38 cellular contexts compared by ENCODE assay signal in genomic region chr6:168612586-168612985, GRCh38.
"Had no signal": no experiment of that assay in that cellular context is flagged by ENCODE, and none has a peak within 500 bp of the region (broad histone marks: within the 10 kb centered on the region; RNA-seq: fewer than 3 reads in every experiment).

No MANE protein-coding gene starts in this region.

- H3K27me3 ChIP-seq: adrenal gland, ascending aorta, body of pancreas, brain microvascular endothelial cell, breast epithelium, cardiac muscle cell had no signal

- H3K27ac ChIP-seq: adrenal gland, ascending aorta, body of pancreas, brain microvascular endothelial cell, breast epithelium, cardiac muscle cell had no signal

- DNase-seq: activated effector memory CD4-positive, alpha-beta T cell treated with anti-CD3 and anti-CD28 coated beads, Interleukin-2, amount 50 U/mL, for 16 hours; activated effector memory CD4-positive, alpha-beta T cell treated with Interleukin-2 at 50 U/mL for 16 hours; activated gamma-delta T cell; activated gamma-delta T cell treated with Interleukin-2 at 50 U/mL for 16 hours; activated naive CD4-positive, alpha-beta T cell; activated naive CD4-positive, alpha-beta T cell treated with anti-CD3 and anti-CD28 coated beads for 36 hours; activated naive CD4-positive, alpha-beta T cell treated with anti-CD3 and anti-CD28 coated beads, Interleukin-2, amount 10 ng/mL, durations not matched to agents 7 days and 5 days; activated naive CD4-positive, alpha-beta T cell treated with anti-CD3 and anti-CD28 coated beads, Interleukin-2, amount 50 U/mL, for 16 hours; activated naive CD4-positive, alpha-beta T cell treated with Interleukin-2 at 50 U/mL for 16 hours; activated naive CD8-positive, alpha-beta T cell treated with anti-CD3 and anti-CD28 coated beads for 36 hours; activated naive CD8-positive, alpha-beta T cell treated with anti-CD3 and anti-CD28 coated beads, Interleukin-2, amount 10 ng/mL, durations not matched to agents 7 days and 5 days; activated naive CD8-positive, alpha-beta T cell treated with anti-CD3 and anti-CD28 coated beads, Interleukin-2, amount 50 U/mL, for 24 hours; activated T-cell treated with anti-CD3 and anti-CD28 coated beads for 4 hours; activated T-cell treated with anti-CD3 and anti-CD28 coated beads, Interleukin-2, amount 50 U/mL, for 1 hour; activated T-cell treated with anti-CD3 and anti-CD28 coated beads, Interleukin-2, amount 50 U/mL, for 24 hours; activated T-cell treated with anti-CD3 and anti-CD28 coated beads, Interleukin-2, amount 50 U/mL, for 4 hours; activated T-cell treated with anti-CD3 and anti-CD28 coated beads, Interleukin-2, amount 50 U/mL, for 48 hours; activated T-cell treated with anti-CD3 and anti-CD28 coated beads, Interleukin-2, amount 50 U/mL, for 72 hours; adrenal gland; amniotic stem cell; amygdala; anterior cingulate cortex; body of pancreas; brain microvascular endothelial cell; caudate nucleus; central memory CD4-positive, alpha-beta T cell; cerebellar nuclear complex had no signal

- H3K4me3 Mint-ChIP-seq: activated naive CD4-positive, alpha-beta T cell treated with anti-CD3 and anti-CD28 coated beads for 36 hours; activated naive CD4-positive, alpha-beta T cell treated with anti-CD3 and anti-CD28 coated beads, Interleukin-2, amount 10 ng/mL, durations not matched to agents 7 days and 5 days; activated naive CD4-positive, alpha-beta T cell treated with anti-CD3 and anti-CD28 coated beads, Interleukin-2, amount 50 U/mL, for 24 hours; activated naive CD8-positive, alpha-beta T cell; activated naive CD8-positive, alpha-beta T cell treated with anti-CD3 and anti-CD28 coated beads for 36 hours; activated naive CD8-positive, alpha-beta T cell treated with anti-CD3 and anti-CD28 coated beads, Interleukin-2, amount 10 ng/mL, durations not matched to agents 7 days and 5 days; activated naive CD8-positive, alpha-beta T cell treated with anti-CD3 and anti-CD28 coated beads, Interleukin-2, amount 50 U/mL, for 24 hours; activated T-cell treated with anti-CD3 and anti-CD28 coated beads, Interleukin-2, amount 50 U/mL, for 24 hours; activated T-cell treated with anti-CD3 and anti-CD28 coated beads, Interleukin-2, amount 50 U/mL, for 4 hours; activated T-cell treated with anti-CD3 and anti-CD28 coated beads, Interleukin-2, amount 50 U/mL, for 72 hours; activated T-helper 1 cell treated with anti-CD3 and anti-CD28 coated beads, Interleukin-12 subunit alpha, Interleukin-12 subunit beta, Interleukin-2, Interleukin-4 antibody, amounts not matched to agents 30 ng/mL and 10 ng/mL and 1 ng/mL, durations not matched to agents 14 hours and 24 hours and 36 hours; activated T-helper 17 cell treated with anti-CD3 and anti-CD28 coated beads, Interleukin-2, amount 50 U/mL, for 72 hours; brain; central memory CD8-positive, alpha-beta T cell had no signal

- H3K9me3 ChIP-seq: adrenal gland, body of pancreas, breast epithelium had no signal

- ATAC-seq: activated naive CD4-positive, alpha-beta T cell treated with anti-CD3 and anti-CD28 coated beads, Interleukin-2, amount 50 U/mL, for 72 hours; activated naive CD8-positive, alpha-beta T cell treated with anti-CD3 and anti-CD28 coated beads, Interleukin-2, amount 50 U/mL, for 24 hours; activated T-cell treated with anti-CD3 and anti-CD28 coated beads, Interleukin-2, amount 50 U/mL, for 4 hours; activated T-cell treated with anti-CD3 and anti-CD28 coated beads, Interleukin-2, amount 50 U/mL, for 72 hours; activated T-helper 17 cell treated with anti-CD3 and anti-CD28 coated beads, Interleukin-2, amount 50 U/mL, for 72 hours; body of pancreas had no signal

- H3K36me3 Mint-ChIP-seq: activated naive CD4-positive, alpha-beta T cell treated with anti-CD3 and anti-CD28 coated beads, Interleukin-2, amount 10 ng/mL, durations not matched to agents 7 days and 5 days; activated naive CD4-positive, alpha-beta T cell treated with anti-CD3 and anti-CD28 coated beads, Interleukin-2, amount 50 U/mL, for 24 hours; activated naive CD8-positive, alpha-beta T cell; activated naive CD8-positive, alpha-beta T cell treated with anti-CD3 and anti-CD28 coated beads for 36 hours; activated naive CD8-positive, alpha-beta T cell treated with anti-CD3 and anti-CD28 coated beads, Interleukin-2, amount 10 ng/mL, durations not matched to agents 7 days and 5 days had no signal

- H3K4me1 ChIP-seq: adrenal gland, body of pancreas, breast epithelium had no signal

- H3K36me3 ChIP-seq: adrenal gland, brain microvascular endothelial cell, breast epithelium, cardiac muscle cell had no signal

- H3K4me1 Mint-ChIP-seq: activated naive CD4-positive, alpha-beta T cell treated with anti-CD3 and anti-CD28 coated beads, Interleukin-2, amount 10 ng/mL, durations not matched to agents 7 days and 5 days; activated naive CD4-positive, alpha-beta T cell treated with anti-CD3 and anti-CD28 coated beads, Interleukin-2, amount 50 U/mL, for 24 hours; activated naive CD8-positive, alpha-beta T cell treated with anti-CD3 and anti-CD28 coated beads for 36 hours; activated naive CD8-positive, alpha-beta T cell treated with anti-CD3 and anti-CD28 coated beads, Interleukin-2, amount 10 ng/mL, durations not matched to agents 7 days and 5 days; activated naive CD8-positive, alpha-beta T cell treated with anti-CD3 and anti-CD28 coated beads, Interleukin-2, amount 50 U/mL, for 24 hours; activated T-helper 17 cell treated with anti-CD3 and anti-CD28 coated beads, Interleukin-2, amount 50 U/mL, for 72 hours had no signal

- H3K27me3 Mint-ChIP-seq: activated naive CD4-positive, alpha-beta T cell treated with anti-CD3 and anti-CD28 coated beads, Interleukin-2, amount 10 ng/mL, durations not matched to agents 7 days and 5 days; activated naive CD4-positive, alpha-beta T cell treated with anti-CD3 and anti-CD28 coated beads, Interleukin-2, amount 50 U/mL, for 24 hours; activated naive CD8-positive, alpha-beta T cell; activated naive CD8-positive, alpha-beta T cell treated with anti-CD3 and anti-CD28 coated beads for 36 hours; activated naive CD8-positive, alpha-beta T cell treated with anti-CD3 and anti-CD28 coated beads, Interleukin-2, amount 50 U/mL, for 24 hours; activated T-cell treated with anti-CD3 and anti-CD28 coated beads, Interleukin-2, amount 50 U/mL, for 24 hours; activated T-helper 17 cell treated with anti-CD3 and anti-CD28 coated beads, Interleukin-2, amount 50 U/mL, for 72 hours; central memory CD8-positive, alpha-beta T cell had no signal

- H3K4me3 ChIP-seq: adrenal gland, ascending aorta, body of pancreas, breast epithelium, cardiac muscle cell had no signal

- H3K27ac Mint-ChIP-seq: activated naive CD4-positive, alpha-beta T cell treated with anti-CD3 and anti-CD28 coated beads for 36 hours; activated naive CD4-positive, alpha-beta T cell treated with anti-CD3 and anti-CD28 coated beads, Interleukin-2, amount 10 ng/mL, durations not matched to agents 7 days and 5 days; activated naive CD4-positive, alpha-beta T cell treated with anti-CD3 and anti-CD28 coated beads, Interleukin-2, amount 50 U/mL, for 24 hours; activated naive CD4-positive, alpha-beta T cell treated with anti-CD3 and anti-CD28 coated beads, Interleukin-2, amount 50 U/mL, for 72 hours; activated naive CD8-positive, alpha-beta T cell; activated naive CD8-positive, alpha-beta T cell treated with anti-CD3 and anti-CD28 coated beads for 36 hours; activated naive CD8-positive, alpha-beta T cell treated with anti-CD3 and anti-CD28 coated beads, Interleukin-2, amount 10 ng/mL, durations not matched to agents 7 days and 5 days; activated naive CD8-positive, alpha-beta T cell treated with anti-CD3 and anti-CD28 coated beads, Interleukin-2, amount 50 U/mL, for 24 hours; activated T-cell treated with anti-CD3 and anti-CD28 coated beads, Interleukin-2, amount 50 U/mL, for 24 hours; activated T-cell treated with anti-CD3 and anti-CD28 coated beads, Interleukin-2, amount 50 U/mL, for 72 hours; activated T-helper 1 cell treated with anti-CD3 and anti-CD28 coated beads, Interleukin-12 subunit alpha, Interleukin-12 subunit beta, Interleukin-2, Interleukin-4 antibody, amounts not matched to agents 30 ng/mL and 10 ng/mL and 1 ng/mL, durations not matched to agents 14 hours and 24 hours and 36 hours; activated T-helper 17 cell treated with anti-CD3 and anti-CD28 coated beads, Interleukin-2, amount 50 U/mL, for 72 hours; activated T-helper 2 cell treated with anti-CD3 and anti-CD28 coated beads, Interferon-gamma antibody, Interleukin-2, Interleukin-4, amounts not matched to agents 10 μg/mL and 5 μg/mL and 100 μg/mL, durations not matched to agents 14 hours and 24 hours and 36 hours; brain had no signal

- H3K9me3 Mint-ChIP-seq: activated naive CD4-positive, alpha-beta T cell treated with anti-CD3 and anti-CD28 coated beads for 36 hours; activated T-cell treated with anti-CD3 and anti-CD28 coated beads, Interleukin-2, amount 50 U/mL, for 4 hours had no signal
